In the genomic region with DNA sequence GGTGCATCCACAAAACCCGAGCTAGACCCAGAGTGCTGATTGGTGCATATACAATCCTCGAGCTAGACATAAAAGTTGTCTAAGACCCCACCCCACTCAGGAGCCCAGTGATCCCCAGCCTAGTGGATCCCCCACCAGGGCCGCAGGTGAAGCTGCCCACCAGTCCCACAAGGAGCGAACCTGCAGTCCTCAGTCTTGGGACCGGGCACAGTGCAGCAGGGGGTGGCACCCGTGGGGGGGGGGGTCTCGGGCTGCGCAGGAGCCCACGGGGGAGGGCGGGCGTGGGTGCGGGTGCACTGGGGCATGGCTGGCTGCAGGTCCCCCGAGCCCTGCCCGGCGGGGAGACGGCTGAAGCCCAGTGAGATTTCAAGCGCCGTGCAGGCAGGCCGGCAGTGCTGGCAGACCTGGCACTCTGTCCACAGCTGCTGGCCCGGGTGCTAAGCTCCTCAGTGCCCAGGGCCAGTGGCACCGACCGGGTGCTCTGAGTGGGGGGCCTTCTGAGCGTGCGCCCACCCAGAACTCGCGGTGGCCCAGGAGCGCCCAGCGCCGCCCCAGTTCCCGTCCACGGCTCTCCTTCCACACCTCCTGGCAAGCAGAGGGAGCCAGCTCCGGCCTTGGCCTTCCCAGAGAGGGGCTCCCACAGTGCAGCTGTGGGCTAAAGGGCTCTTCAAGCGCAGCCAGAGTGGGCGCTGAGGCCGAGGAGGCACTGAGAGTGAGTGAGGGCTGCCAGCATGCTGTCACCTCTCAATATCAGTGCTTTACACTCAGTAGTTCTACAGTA, we compare ENCODE assay signal across 17 cellular contexts.
DNase-seq lines count a peak whose midpoint lies in the region; ATAC-seq, FAIRE-seq and TF ChIP-seq lines count a peak whose summit lies in the region.
"Had no signal": no experiment of that assay in that cellular context is flagged by ENCODE, and none has a peak within 500 bp of the region (broad histone marks: within the 10 kb centered on the region; RNA-seq: fewer than 3 reads in every experiment).

No MANE protein-coding gene starts in this region.

- H3K4me3 Mint-ChIP-seq in stimulated activated effector memory CD8-positive, alpha-beta T cell treated with anti-CD3 and anti-CD28 coated beads, Interleukin-12 subunit alpha, Interleukin-12 subunit beta, amount 100 ng/mL, for 72 hours = no peak overlapping the region
- no peak overlapping the region for H3K4me3 Mint-ChIP-seq in Caco-2 (ENCODE audit: unreplicated experiment)
- H3K4me3 Mint-ChIP-seq: CD8-positive, alpha-beta memory T cell had no signal

- H3K9ac ChIP-seq in kidney (ENCODE audit: low read length in 2 of 2) = no peak overlapping the region
- H3K9ac ChIP-seq: BLaER1 had no signal

- peaks cover 8% of the 10 kb centered on the region for H3K27me3 Mint-ChIP-seq in Caco-2 (ENCODE audit: insufficient read depth, unreplicated experiment)
- H3K27me3 Mint-ChIP-seq: CD8-positive, alpha-beta memory T cell had no signal

- no peaks in the 10 kb centered on the region for H3K4me1 Mint-ChIP-seq in stimulated activated effector memory CD8-positive, alpha-beta T cell treated with anti-CD3 and anti-CD28 coated beads, Interleukin-12 subunit alpha, Interleukin-12 subunit beta, amount 100 ng/mL, for 72 hours
- H3K4me1 Mint-ChIP-seq in Caco-2 (ENCODE audit: low read depth, unreplicated experiment) = no peaks in the 10 kb centered on the region
- H3K4me1 Mint-ChIP-seq: CD8-positive, alpha-beta memory T cell had no signal

- ATAC-seq in Right ventricle myocardium inferior = no peak
- ATAC-seq in Right ventricle myocardium superior (ENCODE audit: poor library complexity) = no peak
- peak; percentile 34 for ATAC-seq in stimulated activated effector memory CD8-positive, alpha-beta T cell treated with anti-CD3 and anti-CD28 coated beads, Interleukin-12 subunit alpha, Interleukin-12 subunit beta, amount 100 ng/mL, for 72 hours

- no peaks in the 10 kb centered on the region for H3K9me3 Mint-ChIP-seq in stimulated activated effector memory CD8-positive, alpha-beta T cell treated with anti-CD3 and anti-CD28 coated beads, Interleukin-12 subunit alpha, Interleukin-12 subunit beta, amount 100 ng/mL, for 72 hours
- no peaks in the 10 kb centered on the region for H3K9me3 Mint-ChIP-seq in Caco-2 (ENCODE audit: unreplicated experiment)
- H3K9me3 Mint-ChIP-seq: CD8-positive, alpha-beta memory T cell had no signal

- no peaks in the 10 kb centered on the region for H3K36me3 ChIP-seq in kidney (ENCODE audit: control insufficient read depth in 1 of 2, insufficient read depth in 2 of 2, low read length in 2 of 2)
- H3K36me3 ChIP-seq in Caco-2 (ENCODE audit: control insufficient read depth, insufficient read depth, low read length) = no peaks in the 10 kb centered on the region
- H3K36me3 ChIP-seq: BLaER1, HAP-1 had no signal

- no peaks in the 10 kb centered on the region for H3K4me1 ChIP-seq in kidney (ENCODE audit: control insufficient read depth in 1 of 2, insufficient read depth in 1 of 2, low read depth in 1 of 2, low read length in 2 of 2)
- no peaks in the 10 kb centered on the region for H3K4me1 ChIP-seq in Caco-2
- H3K4me1 ChIP-seq: BLaER1, HAP-1 had no signal

- no peaks in the 10 kb centered on the region for H3K36me3 Mint-ChIP-seq in stimulated activated effector memory CD8-positive, alpha-beta T cell treated with anti-CD3 and anti-CD28 coated beads, Interleukin-12 subunit alpha, Interleukin-12 subunit beta, amount 100 ng/mL, for 72 hours
- no peaks in the 10 kb centered on the region for H3K36me3 Mint-ChIP-seq in Caco-2 (ENCODE audit: insufficient read depth, unreplicated experiment)
- H3K36me3 Mint-ChIP-seq: CD8-positive, alpha-beta memory T cell had no signal

- H3K9me3 ChIP-seq in kidney (ENCODE audit: control insufficient read depth in 1 of 2, low read length in 2 of 2) = no peaks in the 10 kb centered on the region
- no peaks in the 10 kb centered on the region for H3K9me3 ChIP-seq in Caco-2
- H3K9me3 ChIP-seq: HAP-1 had no signal

- no peak overlapping the region for H3K27ac ChIP-seq in kidney (ENCODE audit: low read depth in 2 of 2, low read length in 2 of 2)
- H3K27ac ChIP-seq: BLaER1, HL-60 had no signal

- no peak for FAIRE-seq in kidney (lab: Jason Lieb, UNC)
- FAIRE-seq: GM19239, H1 had no signal

- peak; percentile 67 for DNase-seq in Right ventricle myocardium inferior (ENCODE audit: missing footprints)
- no peak for DNase-seq in Right ventricle myocardium superior
- DNase-seq in kidney = peak; percentile 48
- DNase-seq in stimulated activated effector memory CD8-positive, alpha-beta T cell treated with anti-CD3 and anti-CD28 coated beads, Interleukin-12 subunit alpha, Interleukin-12 subunit beta, amount 100 ng/mL, for 72 hours (ENCODE audit: low spot score in 2 of 2) = no peak
- no peak for DNase-seq in Kasumi-1 (lab: John Stamatoyannopoulos, UW)
- no peak for DNase-seq in Caco-2
- DNase-seq in epidermal melanocyte (ENCODE audit: insufficient read length, low spot score) = no peak
- DNase-seq: 8988T; AML-193; CD8-positive, alpha-beta memory T cell; DMS53; GF-D8 had no signal

- no peak overlapping the region for H3K27ac Mint-ChIP-seq in stimulated activated effector memory CD8-positive, alpha-beta T cell treated with anti-CD3 and anti-CD28 coated beads, Interleukin-12 subunit alpha, Interleukin-12 subunit beta, amount 100 ng/mL, for 72 hours
- H3K27ac Mint-ChIP-seq in Caco-2 (ENCODE audit: unreplicated experiment) = no peak overlapping the region
- H3K27ac Mint-ChIP-seq: CD8-positive, alpha-beta memory T cell had no signal

- H3K4me3 ChIP-seq in kidney (ENCODE audit: low read length in 2 of 2) = no peak overlapping the region
- no peak overlapping the region for H3K4me3 ChIP-seq in Caco-2 (ENCODE audit: low read depth, low read length)
- H3K4me3 ChIP-seq: BLaER1, HAP-1 had no signal

- TF ChIP-seq CTCF in kidney (IDR thresholded peaks at IDR 0.05; ENCODE audit: borderline replicate concordance, extremely low read depth, insufficient read depth) (no peak), Caco-2 (IDR thresholded peaks at IDR 0.05; ENCODE audit: insufficient read depth in 1 of 2, low read depth in 1 of 2, low read length in 1 of 2, severe bottlenecking in 1 of 2, unreplicated experiment in 1 of 2) (no peak)

- POLR2A ChIA-PET in Caco-2 (lab: Charles Lee) = no interaction called here

- CTCF ChIA-PET in Caco-2 (lab: Charles Lee) = no interaction called here

- H3K27me3 ChIP-seq in Caco-2 (replicated peaks; ENCODE audit: control insufficient read depth, insufficient read depth, low read length) = no peaks in the 10 kb centered on the region
- H3K27me3 ChIP-seq: BLaER1 had no signal

- no TSS peak for BruUV-seq in Caco-2 (replicated peaks; lab: Mats Ljungman, UMichigan)

- intact Hi-C loops in Right ventricle myocardium inferior (cut with DNase I) = no loop called here
- intact Hi-C loops in Right ventricle myocardium superior (cut with DNase I) = no loop called here
- intact Hi-C loops in kidney (cut with DNase I) = no loop called here
- intact Hi-C loops in Caco-2 (cut with micrococcal nuclease; ENCODE audit: unreplicated experiment) = no loop called here

Comparison
In these comparisons a context has a peak if more than half of its experiments do, and no peak if none do; other contexts are left out.
1. DNase-seq: peak in Right ventricle myocardium inferior (single experiment) and kidney (single experiment); none in Right ventricle myocardium superior (single experiment), stimulated activated effector memory CD8-positive, alpha-beta T cell treated with anti-CD3 and anti-CD28 coated beads, Interleukin-12 subunit alpha, Interleukin-12 subunit beta, amount 100 ng/mL, for 72 hours (0 of 2), Kasumi-1 (0 of 2), Caco-2 (0 of 2) and epidermal melanocyte (single experiment).